Comparison of ENCODE assay signal across 8 cellular contexts in the genomic region with DNA sequence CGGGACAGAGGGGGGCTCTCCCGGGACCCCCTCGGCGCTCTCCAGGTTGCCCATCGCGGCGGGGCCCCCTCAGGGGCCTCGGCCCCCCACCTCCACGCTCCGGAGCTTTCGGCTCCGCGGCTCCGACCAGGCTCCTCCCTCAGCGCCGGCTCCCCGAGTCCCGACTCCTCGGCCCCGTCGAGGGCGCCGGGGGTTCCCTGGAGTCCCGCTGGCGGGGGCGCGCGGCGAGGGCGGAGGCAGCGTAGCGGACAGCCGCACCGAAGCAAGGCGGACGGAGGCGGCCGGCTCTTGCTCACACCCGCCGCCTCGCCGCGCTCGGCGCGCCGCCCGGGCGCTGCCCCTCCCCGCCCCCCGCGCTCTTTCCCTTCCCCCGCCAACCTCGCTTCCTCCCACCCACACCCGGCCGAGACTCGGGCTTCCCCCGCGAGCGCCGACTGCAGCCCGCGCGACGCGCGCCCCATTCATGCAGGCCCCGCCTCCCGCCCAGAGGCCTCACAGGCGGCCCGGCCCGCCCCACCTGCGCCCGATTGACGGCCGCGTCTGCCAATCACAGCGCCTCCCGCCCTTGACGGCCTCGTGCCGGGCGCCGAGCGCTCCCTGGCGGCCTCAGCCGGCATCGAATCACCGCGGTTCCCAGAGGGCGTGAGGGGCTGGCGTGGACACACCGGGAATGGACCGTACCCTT. TPM values are rescaled to one million over a fixed set of nuclear protein-coding genes. Genes with fewer than 3 reads are reported as not detected.
DNase-seq lines count a peak whose midpoint lies in the region; ATAC-seq, FAIRE-seq and TF ChIP-seq lines count a peak whose summit lies in the region.

A gene with protein sequence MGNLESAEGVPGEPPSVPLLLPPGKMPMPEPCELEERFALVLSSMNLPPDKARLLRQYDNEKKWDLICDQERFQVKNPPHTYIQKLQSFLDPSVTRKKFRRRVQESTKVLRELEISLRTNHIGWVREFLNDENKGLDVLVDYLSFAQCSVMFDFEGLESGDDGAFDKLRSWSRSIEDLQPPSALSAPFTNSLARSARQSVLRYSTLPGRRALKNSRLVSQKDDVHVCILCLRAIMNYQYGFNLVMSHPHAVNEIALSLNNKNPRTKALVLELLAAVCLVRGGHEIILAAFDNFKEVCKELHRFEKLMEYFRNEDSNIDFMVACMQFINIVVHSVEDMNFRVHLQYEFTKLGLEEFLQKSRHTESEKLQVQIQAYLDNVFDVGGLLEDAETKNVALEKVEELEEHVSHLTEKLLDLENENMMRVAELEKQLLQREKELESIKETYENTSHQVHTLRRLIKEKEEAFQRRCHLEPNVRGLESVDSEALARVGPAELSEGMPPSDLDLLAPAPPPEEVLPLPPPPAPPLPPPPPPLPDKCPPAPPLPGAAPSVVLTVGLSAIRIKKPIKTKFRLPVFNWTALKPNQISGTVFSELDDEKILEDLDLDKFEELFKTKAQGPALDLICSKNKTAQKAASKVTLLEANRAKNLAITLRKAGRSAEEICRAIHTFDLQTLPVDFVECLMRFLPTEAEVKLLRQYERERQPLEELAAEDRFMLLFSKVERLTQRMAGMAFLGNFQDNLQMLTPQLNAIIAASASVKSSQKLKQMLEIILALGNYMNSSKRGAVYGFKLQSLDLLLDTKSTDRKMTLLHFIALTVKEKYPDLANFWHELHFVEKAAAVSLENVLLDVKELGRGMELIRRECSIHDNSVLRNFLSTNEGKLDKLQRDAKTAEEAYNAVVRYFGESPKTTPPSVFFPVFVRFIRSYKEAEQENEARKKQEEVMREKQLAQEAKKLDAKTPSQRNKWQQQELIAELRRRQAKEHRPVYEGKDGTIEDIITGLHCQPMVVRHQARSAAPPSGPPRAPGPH (minus strand): TSS at position 279 of the 685 bp plus-strand sequence. CDS start 225 bp downstream, at position 54.

- peak; percentile 96 for DNase-seq in GM12892 (ENCODE audit: insufficient read length)
- DNase-seq in NCI-H1436 (lab: John Stamatoyannopoulos, UW) = peak; percentile 92
- DNase-seq in T-cell = peak; percentile 96 to 100 (median 98)
- DNase-seq in adrenal gland = peak; percentile 96 to 99 (median 97)
- peak; percentile 98 to 100 (median 98) for DNase-seq in heart left ventricle
- peak; percentile 98 for DNase-seq in progenitor cell of endocrine pancreas (ENCODE audit: low spot score, unreplicated experiment)
- peak; percentile 97 for DNase-seq in ureter (ENCODE audit: low spot score)

- no peaks in the 10 kb centered on the region for H3K36me3 ChIP-seq in adrenal gland (replicated peaks in 1 of 2)
- no peaks in the 10 kb centered on the region for H3K36me3 ChIP-seq in heart left ventricle

- TF ChIP-seq CTCF in adrenal gland (IDR thresholded peaks at IDR 0.05) (peak; percentile 77 to 99 (median 96)), heart left ventricle (IDR thresholded peaks at IDR 0.05) (peak; percentile 92 to 99 (median 96)), progenitor cell of endocrine pancreas (IDR thresholded peaks at IDR 0.05; ENCODE audit: unreplicated experiment) (peak; percentile 96)

- H3K27me3 ChIP-seq in adrenal gland = no peaks in the 10 kb centered on the region
- H3K27me3 ChIP-seq in heart left ventricle = peaks cover 0 to 7% (median 0%) of the 10 kb centered on the region in 9 donors

- H3K4me1 ChIP-seq in adrenal gland (replicated peaks in 1 of 2) (peaks cover 0 to 34% of the 10 kb centered on the region in 2 donors), heart left ventricle (peaks cover 0 to 46% (median 32%) of the 10 kb centered on the region in 12 donors)

- intact Hi-C loops in adrenal gland (cut with DNase I) (loop anchor here in 1 of 2 donors (2.0 kb wide), 1 partner anchor 62 kb away; no protein-coding TSS in a partner anchor), heart left ventricle (cut with DNase I) (loop anchor here in 9 of 10 donors (1.0 to 5.0 kb wide), 7 partner anchors 34 to 350 kb away; no protein-coding TSS in a partner anchor)

- TF ChIP-seq POLR2A in GM12892 (IDR thresholded peaks at IDR 0.05; ENCODE audit: low read depth, low read length) (peak; percentile 55; the same call in 1 of the 2 replicates), adrenal gland (IDR thresholded peaks at IDR 0.05) (peak in 1 of 2 donors; percentile 25), heart left ventricle (IDR thresholded peaks at IDR 0.05) (peak in 1 of 2 donors; percentile 35)

- ATAC-seq in HG02840 (IDR thresholded peaks at IDR 0.05; ENCODE audit: low FRiP score, unreplicated experiment) (peak; percentile 71), T-cell (replicated peaks in 1 of 4) (peak; percentile 95 to 97 (median 96)), heart left ventricle (peak; percentile 95 to 99 (median 96))

- H3K9me3 Mint-ChIP-seq in T-cell = no peaks in the 10 kb centered on the region
- H3K9me3 Mint-ChIP-seq in progenitor cell of endocrine pancreas (ENCODE audit: low read depth) = peaks cover 3% of the 10 kb centered on the region

- FAIRE-seq in GM12892 (lab: Jason Lieb, UNC) = peak; percentile 92

- WGBS in adrenal gland, 4 donors = 0% methylated on average over 14 to 92 of the region's 94 CpGs
- 0 to 1% (median 1%) methylated on average over 22 to 94 of the region's 94 CpGs for WGBS in heart left ventricle, 4 donors

- H3K27ac Mint-ChIP-seq in T-cell (peak within 1 kb of the TSS; percentile 85 to 86), progenitor cell of endocrine pancreas (peak within 1 kb of the TSS; percentile 76)

- H3K36me3 Mint-ChIP-seq in T-cell (no peaks in the 10 kb centered on the region), progenitor cell of endocrine pancreas (ENCODE audit: insufficient read depth) (peaks cover 2% of the 10 kb centered on the region)

- peaks cover 43 to 49% (median 48%) of the 10 kb centered on the region in 3 donors for H3K4me1 Mint-ChIP-seq in T-cell
- H3K4me1 Mint-ChIP-seq in progenitor cell of endocrine pancreas (ENCODE audit: low read depth) = peaks cover 4% of the 10 kb centered on the region

- H3K27me3 Mint-ChIP-seq in T-cell (peaks cover 4 to 8% of the 10 kb centered on the region in 2 donors), progenitor cell of endocrine pancreas (peaks cover 61% of the 10 kb centered on the region)

- H3K27ac ChIP-seq in adrenal gland (peak within 1 kb of the TSS in 4 of 5 donors; percentile 79 to 88 (median 85)), heart left ventricle (peak within 1 kb of the TSS; percentile 89 to 99 (median 97))

- CTCF ChIA-PET in T-cell (lab: Charles Lee) = interaction anchor here (0.5 to 9.0 kb wide), 12 partner anchors 12 to 84 kb away, joined by 3 to 100 read pairs (median 4); no protein-coding TSS in a partner anchor

- H3K9me3 ChIP-seq in adrenal gland (replicated peaks in 1 of 3) (no peaks in the 10 kb centered on the region), heart left ventricle (no peaks in the 10 kb centered on the region)

- H3K4me3 Mint-ChIP-seq in T-cell = peak within 1 kb of the TSS; percentile 91 to 93 (median 92)
- peak within 1 kb of the TSS; percentile 85 for H3K4me3 Mint-ChIP-seq in progenitor cell of endocrine pancreas (ENCODE audit: low read depth)

- POLR2A ChIA-PET in T-cell (lab: Charles Lee) = interaction anchor here (0.6 to 1.0 kb wide), 3 partner anchors 11 to 44 kb away, joined by 3 read pairs; a partner anchor contains a TSS

- H3K4me3 ChIP-seq in adrenal gland (peak within 1 kb of the TSS; percentile 8 to 83 (median 56)), heart left ventricle (peak within 1 kb of the TSS; percentile 69 to 97 (median 86))

RNA-seq across cellular contexts. Expression of the gene that starts here (rescaled TPM):
- 46.0 TPM for polyA plus RNA-seq in GM12892 (2012; ENCODE audit: missing spikeins)
- total RNA-seq in T-cell (10 to 100 TPM; 34.2 to 45.5 (median 41.1) TPM), adrenal gland (10 to 100 TPM; 11.3 to 24.1 (median 19.2) TPM), heart left ventricle (10 to 100 TPM in 7 of 9 donors, 1 to 10 TPM in 2; 8.7 to 33.9 (median 14.3) TPM), progenitor cell of endocrine pancreas (10.8 and 11.9 TPM in 2 replicates), ureter (12.6 TPM)
- polyA plus RNA-seq in adrenal gland (10 to 100 TPM in 1 of 3 donors, 1 to 10 TPM in 2; 4.7 to 11.5 (median 7.0) TPM), heart left ventricle (1 to 10 TPM; 5.9 to 7.8 TPM)

Comparison
In these comparisons a context has a peak if more than half of its experiments do, and no peak if none do; other contexts are left out.
1. Peak in every context shown above with its lines: DNase-seq, ATAC-seq, H3K4me3 ChIP-seq and H3K27ac ChIP-seq.